Comparison of ENCODE assay signal across 27 cellular contexts in genomic region chr15:84819791-84820190, GRCh38. TPM values are rescaled to one million over a fixed set of nuclear protein-coding genes. Genes with fewer than 3 reads are reported as not detected.
DNase-seq lines count a peak whose midpoint lies in the region; ATAC-seq and TF ChIP-seq lines count a peak whose summit lies in the region.
"Had no signal": no experiment of that assay in that cellular context is flagged by ENCODE, and none has a peak within 500 bp of the region (broad histone marks: within the 10 kb centered on the region; RNA-seq: fewer than 3 reads in every experiment).

No MANE protein-coding gene starts in this region.

- H3K9me3 ChIP-seq in heart left ventricle (no peaks in the 10 kb centered on the region), trophoblast cell (ENCODE audit: insufficient read depth, low read depth, low read length) (no peaks in the 10 kb centered on the region), thyroid gland (no peaks in the 10 kb centered on the region), testis (no peaks in the 10 kb centered on the region)
- H3K9me3 ChIP-seq: ovary, SK-N-SH had no signal

- H2AFZ ChIP-seq in trophoblast cell (ENCODE audit: insufficient read depth, low read length, poor library complexity) = peak overlapping the region; percentile 21

- peak overlapping the region; percentile 40 for H3K4me2 ChIP-seq in trophoblast cell (ENCODE audit: low read length)
- H3K4me2 ChIP-seq: SK-N-SH had no signal

- H3K9ac ChIP-seq in trophoblast cell (ENCODE audit: low read length) = no peak overlapping the region
- H3K9ac ChIP-seq: SK-N-SH had no signal

- no peak overlapping the region for H4K12ac ChIP-seq in trophoblast cell (ENCODE audit: low read depth, low read length)

- ATAC-seq in heart left ventricle (no peak), Right ventricle myocardium inferior (no peak)
- ATAC-seq: effector memory CD8-positive, alpha-beta T cell; naive thymus-derived CD4-positive, alpha-beta T cell had no signal

- TF ChIP-seq CTCF in heart left ventricle (IDR thresholded peaks at IDR 0.05) (no peak), thyroid gland (IDR thresholded peaks at IDR 0.05) (no peak), testis (IDR thresholded peaks at IDR 0.05) (no peak), foreskin fibroblast (IDR thresholded peaks at IDR 0.05; ENCODE audit: low read depth, low read length) (no peak)

- peaks cover 0 to 15% (median 3%) of the 10 kb centered on the region in 9 donors for H3K36me3 ChIP-seq in heart left ventricle
- peaks cover 0 to 7% of the 10 kb centered on the region in 2 experiments for H3K36me3 ChIP-seq in trophoblast cell (ENCODE audit: control insufficient read depth in 1 of 2, insufficient read depth in 2 of 2, low read length in 2 of 2)
- no peaks in the 10 kb centered on the region for H3K36me3 ChIP-seq in thyroid gland
- H3K36me3 ChIP-seq in testis (ENCODE audit: low read depth, missing control alignments) = no peaks in the 10 kb centered on the region
- H3K36me3 ChIP-seq: ovary had no signal

- peak overlapping the region; percentile 81 for H2BK12ac ChIP-seq in trophoblast cell (ENCODE audit: low read length)

- intact Hi-C loops in heart left ventricle (cut with DNase I) (loop anchor here (2.0 to 10.0 kb wide), 12 partner anchors 53 to 235 kb away; partner anchors contain the start of genes NMB (in 8 of the 10), ZNF592 (in 4 of the 10), WDR73 (in 3 of the 10) and SEC11A (in 2 of the 10)), Right ventricle myocardium inferior (cut with DNase I) (loop anchor here (2.0 to 5.0 kb wide), 2 partner anchors 15 to 162 kb away; partner anchors contain the start of gene NMB), thyroid gland (cut with DNase I) (loop anchor here (10.0 kb wide), 1 partner anchor 105 kb away; no protein-coding TSS in a partner anchor), testis (cut with DNase I; ENCODE audit: low total_unique reads) (no loop called here)

- no peak overlapping the region for H2BK120ac ChIP-seq in trophoblast cell (ENCODE audit: insufficient read depth, low read length, poor library complexity)

- H3K79me1 ChIP-seq in trophoblast cell (ENCODE audit: low read length) = peaks cover 28% of the 10 kb centered on the region

- peak overlapping the region; percentile 51 for H2AK5ac ChIP-seq in trophoblast cell (ENCODE audit: low read length)

- peak overlapping the region; percentile 97 for H4K91ac ChIP-seq in trophoblast cell (ENCODE audit: low read depth, low read length)

- H3K79me2 ChIP-seq in trophoblast cell (ENCODE audit: control insufficient read depth, insufficient read depth, low read length, poor library complexity) = peaks cover 10% of the 10 kb centered on the region

- peak overlapping the region; percentile 10 for H4K8ac ChIP-seq in trophoblast cell (ENCODE audit: low read depth, low read length)

- H3K18ac ChIP-seq in trophoblast cell (ENCODE audit: low read length) = peak overlapping the region; percentile 74

- H3K23ac ChIP-seq in trophoblast cell (ENCODE audit: low read length) = no peak overlapping the region

- H3K4me1 ChIP-seq in heart left ventricle (peaks cover 13 to 91% (median 81%) of the 10 kb centered on the region in 12 donors), trophoblast cell (ENCODE audit: control insufficient read depth in 1 of 2, insufficient read depth in 2 of 2, low read length in 2 of 2) (peaks cover 36 to 40% of the 10 kb centered on the region in 2 experiments), thyroid gland (peaks cover 27 to 36% of the 10 kb centered on the region in 2 donors), testis (peaks cover 21% of the 10 kb centered on the region)

- H3K4me3 ChIP-seq in heart left ventricle (peak overlapping the region in 11 of 12 donors; percentile 17 to 93 (median 72)), trophoblast cell (ENCODE audit: low read depth, low read length) (no peak overlapping the region), thyroid gland (replicated peaks in 1 of 3) (no peak overlapping the region), testis (no peak overlapping the region), foreskin fibroblast (ENCODE audit: low read depth in 1 of 2, low read length in 2 of 2) (no peak overlapping the region)
- H3K4me3 ChIP-seq: ovary, skin epidermis had no signal

- WGBS in heart left ventricle, 4 donors = 41 to 64% (median 58%) methylated on average over 2 of the region's 2 CpGs
- no CpG with 5 or more reads among the region's 2 CpGs for WGBS in trophoblast cell (ENCODE audit: extremely low coverage, insufficient coverage, insufficient read length)
- 69 to 100% methylated on average over 1 to 2 of the region's 2 CpGs for WGBS in thyroid gland, 2 donors
- WGBS in testis, 2 donors = 94% methylated on average over 2 of the region's 2 CpGs; no CpG with 5 or more reads in 1 of the 2 donors

- H2BK5ac ChIP-seq in trophoblast cell (ENCODE audit: low read depth, low read length, poor library complexity) = peak overlapping the region; percentile 23

- TF ChIP-seq POLR2A in heart left ventricle (IDR thresholded peaks at IDR 0.05) = no peak
- TF ChIP-seq POLR2A in thyroid gland (IDR thresholded peaks at IDR 0.05) = no peak
- TF ChIP-seq POLR2A in testis (IDR thresholded peaks at IDR 0.05) = no peak

- peak overlapping the region; percentile 27 for H3K14ac ChIP-seq in trophoblast cell (ENCODE audit: low read length)

- H3K27me3 ChIP-seq in heart left ventricle = no peaks in the 10 kb centered on the region
- H3K27me3 ChIP-seq in layer of hippocampus (ENCODE audit: control insufficient read depth, insufficient read depth, low read length) = no peaks in the 10 kb centered on the region
- H3K27me3 ChIP-seq in trophoblast cell (ENCODE audit: insufficient read depth, low read length) = no peaks in the 10 kb centered on the region
- no peaks in the 10 kb centered on the region for H3K27me3 ChIP-seq in thyroid gland
- no peaks in the 10 kb centered on the region for H3K27me3 ChIP-seq in testis
- H3K27me3 ChIP-seq: ovary had no signal

- peak overlapping the region; percentile 66 for H3K4ac ChIP-seq in trophoblast cell (ENCODE audit: low read depth, low read length)

- DNase-seq in heart left ventricle (no peak), Right ventricle myocardium inferior (ENCODE audit: missing footprints) (no peak), trophoblast cell (no peak), thyroid gland (no peak), testis (no peak), foreskin fibroblast (no peak), SIG-M5 (lab: John Stamatoyannopoulos, UW) (no peak)
- DNase-seq: activated B cell treated with CpG ODN at 0.5 μM for 24 hours; activated CD4-positive, alpha-beta memory T cell treated with anti-CD3 and anti-CD28 coated beads, Interleukin-2, amount 10 ng/mL, durations not matched to agents 7 days and 5 days; activated naive CD4-positive, alpha-beta T cell treated with Interleukin-2 at 50 U/mL for 16 hours; cerebellar nuclear complex; effector memory CD8-positive, alpha-beta T cell; EL; HCEC 1CT; head of caudate nucleus; mammary epithelial cell; naive thymus-derived CD4-positive, alpha-beta T cell; NCI-H1105 treated with DMSO at 0.1 percent for 48 hours; NCI-H2107; NCI-H510A; NK-92 treated with Interleukin-12 subunit alpha and Interleukin-12 subunit beta, amount 100 ng/mL, for 24 hours; stimulated activated CD4-positive, alpha-beta T cell treated with anti-CD3 and anti-CD28 coated beads, Interleukin-4, amount 100 ng/mL, for 24 hours; T-helper 9 cell had no signal

- H3K27ac ChIP-seq in heart left ventricle = peak overlapping the region; percentile 93 to 99 (median 96)
- peak overlapping the region; percentile 47 for H3K27ac ChIP-seq in layer of hippocampus (ENCODE audit: low read depth, low read length)
- H3K27ac ChIP-seq in trophoblast cell (ENCODE audit: low read depth, low read length) = no peak overlapping the region
- H3K27ac ChIP-seq in thyroid gland = peak overlapping the region in 2 of 3 donors; percentile 73 to 80
- no peak overlapping the region for H3K27ac ChIP-seq in testis

RNA-seq across cellular contexts. Expression of gene ALPK3, which starts 2.6 kb away (rescaled TPM):
- 100 to 1,000 TPM in 8 of 9 donors, 10 to 100 TPM in 1; 82.2 to 258 (median 172) TPM for total RNA-seq in heart left ventricle
- polyA plus RNA-seq in heart left ventricle = 100 to 1,000 TPM; 110 to 144 TPM
- total RNA-seq in Right ventricle myocardium inferior = 132 TPM
- 11.4 TPM in 2 replicates for polyA plus RNA-seq in trophoblast cell (2013)
- total RNA-seq in thyroid gland = 10 to 100 TPM in 1 of 4 donors, 1 to 10 TPM in 3; 5.8 to 10.4 (median 7.4) TPM
- 1 to 10 TPM; 4.1 to 5.0 TPM for total RNA-seq in testis
- 3.0 TPM for polyA plus RNA-seq in testis (ENCODE audit: insufficient read depth, low read depth, low replicate concordance)

Comparison
In these comparisons a context has a peak if more than half of its experiments do, and no peak if none do; other contexts are left out.
1. H3K27ac ChIP-seq: peak in heart left ventricle (12 of 12), layer of hippocampus (single experiment) and thyroid gland (2 of 3); none in trophoblast cell (single experiment) and testis (0 of 2).
2. H3K4me3 ChIP-seq: peak in heart left ventricle (11 of 12); none in trophoblast cell (single experiment), thyroid gland (0 of 3), testis (0 of 2) and foreskin fibroblast (0 of 2).
3. RNA of gene ALPK3, which starts 2.6 kb away (total RNA-seq): 82.2 to 258 TPM in heart left ventricle and 132 TPM in Right ventricle myocardium inferior (single experiment); 5.8 to 10.4 TPM in thyroid gland and 4.1 to 5.0 TPM in testis; every median in the first group is over 4 times any median in the second.